Comparison of ENCODE assay signal across 8 cellular contexts in genomic region chr19:1266818-1267440, GRCh38. TPM values are rescaled to one million over a fixed set of nuclear protein-coding genes. Genes with fewer than 3 reads are reported as not detected.
A peak's percentile ranks its signal among the peaks of the same experiment; 100 is the strongest.
DNase-seq lines count a peak whose midpoint lies in the region; ATAC-seq, FAIRE-seq and TF ChIP-seq lines count a peak whose summit lies in the region.

No MANE protein-coding gene starts in this region.

- TF ChIP-seq CTCF in pancreas (IDR thresholded peaks at IDR 0.05), result peak; percentile 93 to 97 (median 95)

- intact Hi-C loops in Right ventricle myocardium superior (cut with DNase I), result no loop called here
- intact Hi-C loops in pancreas (cut with DNase I), result loop anchor here in 1 of 3 donors (2.0 kb wide), 1 partner anchor 22 kb away; no protein-coding TSS in a partner anchor

- no peaks in the 10 kb centered on the region for H3K9me3 ChIP-seq in pancreas

- H3K4me3 ChIP-seq in pancreas, result peak overlapping the region; percentile 13 to 53 (median 32)

- peak overlapping the region; percentile 57 to 75 (median 68) for H3K27ac ChIP-seq in pancreas

- DNase-seq in NCI-H1417 (lab: John Stamatoyannopoulos, UW) (peak; percentile 73 to 96 (median 87)), NCI-H1417 treated with DMSO at 0.1 percent for 48 hours (lab: John Stamatoyannopoulos, UW) (no peak), RCC 7860 (ENCODE audit: low spot score) (peak; percentile 21), Right ventricle myocardium superior (peak; percentile 84), pancreas (peak in 5 of 6 donors; percentile 62 to 96 (median 82)), SW480 (ENCODE audit: low spot score) (no peak)
- DNase-seq in activated naive CD4-positive, alpha-beta T cell treated with anti-CD3 and anti-CD28 coated beads, Interleukin-2, amount 50 U/mL, for 16 hours, result peak; percentile 60

- peaks cover 44 to 61% (median 47%) of the 10 kb centered on the region in 3 donors for H3K4me1 ChIP-seq in pancreas

- H3K36me3 ChIP-seq in pancreas, result peaks cover 0 to 9% (median 8%) of the 10 kb centered on the region in 3 donors

- FAIRE-seq in RCC 7860 (lab: Jason Lieb, UNC) (no peak), pancreas (lab: Jason Lieb, UNC) (no peak)

- no peaks in the 10 kb centered on the region for H3K27me3 ChIP-seq in pancreas

- WGBS in pancreas, 2 donors, result 1 to 2% methylated on average over 43 to 73 of the region's 73 CpGs

- peak; percentile 10 for ATAC-seq in HG03039 (IDR thresholded peaks at IDR 0.05; ENCODE audit: unreplicated experiment)
- ATAC-seq in Right ventricle myocardium superior (ENCODE audit: poor library complexity), result peak; percentile 40
- peak; percentile 12 to 38 (median 24) for ATAC-seq in pancreas

RNA-seq across cellular contexts. Expression of gene CIRBP, which starts 2.2 kb away (rescaled TPM):
- 219 TPM for total RNA-seq in Right ventricle myocardium superior
- 100 to 1,000 TPM; 232 to 607 (median 483) TPM for total RNA-seq in pancreas
- 1,000 to 10,000 TPM in 1 of 2 donors, 100 to 1,000 TPM in 1; 802 to 1,009 TPM for polyA plus RNA-seq in pancreas

RNA-seq across cellular contexts. Expression of gene FAM174C, which starts 8.4 kb away (rescaled TPM):
- 12.4 TPM for total RNA-seq in Right ventricle myocardium superior
- 10 to 100 TPM; 16.1 to 26.1 (median 22.9) TPM for total RNA-seq in pancreas
- 10 to 100 TPM; 69.8 to 83.4 TPM for polyA plus RNA-seq in pancreas

RNA-seq across cellular contexts. Expression of gene MIDN, which starts 18.5 kb away (rescaled TPM):
- total RNA-seq in Right ventricle myocardium superior (54.1 TPM), pancreas (10 to 100 TPM; 32.1 to 78.0 (median 49.1) TPM)
- 10 to 100 TPM; 36.6 to 49.1 TPM for polyA plus RNA-seq in pancreas

RNA-seq across cellular contexts. Expression of gene EFNA2, which starts 18.7 kb away (rescaled TPM):
- total RNA-seq in Right ventricle myocardium superior (not detected), pancreas (under 1 TPM in 2 of 6 donors, not detected in 4; 0.22 to 0.94 TPM)
- not detected for polyA plus RNA-seq in pancreas

RNA-seq across cellular contexts. Expression of gene ATP5F1D, which starts 25.4 kb away (rescaled TPM):
- 692 TPM for total RNA-seq in Right ventricle myocardium superior
- 100 to 1,000 TPM in 5 of 6 donors, 10 to 100 TPM in 1; 97.3 to 192 (median 149) TPM for total RNA-seq in pancreas
- 100 to 1,000 TPM; 173 to 515 TPM for polyA plus RNA-seq in pancreas

Comparison
In these comparisons a context has a peak if more than half of its experiments do, and no peak if none do; other contexts are left out.
1. DNase-seq: peak in NCI-H1417 (3 of 3), RCC 7860 (single experiment), activated naive CD4-positive, alpha-beta T cell treated with anti-CD3 and anti-CD28 coated beads, Interleukin-2, amount 50 U/mL, for 16 hours (single experiment), Right ventricle myocardium superior (single experiment) and pancreas (5 of 6); none in NCI-H1417 treated with DMSO at 0.1 percent for 48 hours (single experiment) and SW480 (single experiment).
2. Peak in every context shown above with its lines, with median percentiles within 50 percentile points of each other: ATAC-seq.